10 cellular contexts compared by ENCODE assay signal in the genomic region with DNA sequence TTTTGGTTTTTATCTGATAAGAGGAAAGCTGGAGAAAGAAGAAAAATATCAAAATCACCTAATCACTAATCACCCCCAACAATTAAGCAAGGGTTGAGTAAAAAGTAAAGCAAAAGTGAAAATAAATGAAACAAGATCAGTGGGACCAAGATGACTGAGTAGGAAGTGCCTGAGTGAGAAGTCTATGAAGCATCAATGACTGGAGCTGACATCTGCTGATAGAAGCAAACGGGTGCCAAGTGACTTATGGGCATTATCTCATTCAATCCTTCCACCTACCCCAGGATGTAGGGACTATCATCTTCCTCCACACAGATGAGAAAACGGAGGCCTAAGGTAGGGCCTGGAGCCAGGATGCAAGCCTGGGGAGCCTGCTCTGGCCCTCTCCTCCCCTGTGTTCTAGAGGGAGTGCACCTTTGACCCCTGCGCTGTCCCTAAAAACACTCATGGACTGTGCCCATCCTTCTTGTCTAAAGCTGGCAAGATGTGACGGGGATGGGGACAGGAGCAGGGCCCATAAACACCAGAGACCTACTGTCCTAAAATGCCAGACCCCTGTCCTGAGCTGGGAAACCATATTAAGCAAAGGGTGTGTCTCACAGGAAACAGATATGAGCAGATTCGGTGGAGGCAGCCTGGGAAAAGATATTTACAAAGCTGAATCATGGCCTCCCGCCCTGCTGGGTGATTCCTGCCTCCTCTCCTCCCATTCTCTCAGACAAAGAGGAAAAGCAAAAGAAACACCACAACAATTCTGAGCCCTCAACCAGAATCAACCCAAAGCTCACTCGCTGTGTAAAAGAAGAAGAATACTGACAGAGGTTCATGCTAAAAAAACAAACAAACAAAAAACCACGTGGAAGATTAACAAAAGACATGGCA.
A peak's percentile ranks its signal among the peaks of the same experiment; 100 is the strongest.
DNase-seq lines count a peak whose midpoint lies in the region; ATAC-seq and TF ChIP-seq lines count a peak whose summit lies in the region.
"Had no signal": no experiment of that assay in that cellular context is flagged by ENCODE, and none has a peak within 500 bp of the region (broad histone marks: within the 10 kb centered on the region; RNA-seq: fewer than 3 reads in every experiment).

No MANE protein-coding gene starts in this region.

- peak; percentile 82 for ATAC-seq in RWPE2 (ENCODE audit: low read depth)

- peaks cover 13% of the 10 kb centered on the region for H3K4me1 Mint-ChIP-seq in MCF 10A (ENCODE audit: insufficient read depth, unreplicated experiment)
- H3K4me1 Mint-ChIP-seq in endothelial cell (ENCODE audit: unreplicated experiment), result peaks cover 13% of the 10 kb centered on the region

- CTCF ChIA-PET in MCF 10A (lab: Yijun Ruan, JAX), result interaction anchor here (1.0 kb wide), 1 partner anchor 48 kb away, joined by 3 read pairs; no protein-coding TSS in a partner anchor

- no peak for TF ChIP-seq CTCF in MCF 10A (IDR thresholded peaks at IDR 0.05; ENCODE audit: unreplicated experiment)
- no peak for TF ChIP-seq CTCF in breast epithelium (IDR thresholded peaks at IDR 0.05)
- no peak for TF ChIP-seq CTCF in RWPE2 (IDR thresholded peaks at IDR 0.05; ENCODE audit: poor library complexity, severe bottlenecking)
- no peak for TF ChIP-seq CTCF in endothelial cell (IDR thresholded peaks at IDR 0.05; ENCODE audit: unreplicated experiment)

- BruUV-seq in MCF 10A (replicated peaks; lab: Mats Ljungman, UMichigan), result no TSS peak

- H3K36me3 ChIP-seq in breast epithelium (no peaks in the 10 kb centered on the region), RWPE2 (ENCODE audit: low read depth) (no peaks in the 10 kb centered on the region; the same call in 1 of the 2 replicates)

- H3K9me3 ChIP-seq in breast epithelium, result no peaks in the 10 kb centered on the region
- no peaks in the 10 kb centered on the region for H3K9me3 ChIP-seq in RWPE2 (ENCODE audit: severe bottlenecking)

- H3K27me3 ChIP-seq in breast epithelium, result no peaks in the 10 kb centered on the region
- H3K27me3 ChIP-seq in RWPE2 (ENCODE audit: insufficient read depth, poor library complexity, severe bottlenecking), result no peaks in the 10 kb centered on the region

- no peaks in the 10 kb centered on the region for H3K36me3 Mint-ChIP-seq in MCF 10A (ENCODE audit: insufficient read depth, unreplicated experiment)
- H3K36me3 Mint-ChIP-seq in endothelial cell (ENCODE audit: low read depth, unreplicated experiment), result no peaks in the 10 kb centered on the region

- intact Hi-C loops in MCF 10A (cut with micrococcal nuclease) (loop anchor here (5.0 kb wide), 1 partner anchor 158 kb away; no protein-coding TSS in a partner anchor), breast epithelium (cut with DNase I; ENCODE audit: low total_unique reads) (no loop called here)

- DNase-seq in MCF 10A (ENCODE audit: unreplicated experiment) (peak; percentile 16), breast epithelium (ENCODE audit: low spot score in 2 of 2) (no peak), RWPE2 (ENCODE audit: low spot score) (no peak), endothelial cell (ENCODE audit: low spot score) (no peak), stromal cell of bone marrow (ENCODE audit: low read depth) (peak; percentile 25), OCI-M2 (lab: John Stamatoyannopoulos, UW; ENCODE audit: unreplicated experiment) (no peak), NCI-H526 (lab: John Stamatoyannopoulos, UW) (no peak), NCI-H446 treated with DMSO at 0.1 percent for 48 hours (lab: John Stamatoyannopoulos, UW) (no peak)
- DNase-seq: C1 segment of cervical spinal cord, NCI-H446 had no signal

- H3K9me3 Mint-ChIP-seq in MCF 10A (ENCODE audit: unreplicated experiment), result no peaks in the 10 kb centered on the region
- no peaks in the 10 kb centered on the region for H3K9me3 Mint-ChIP-seq in endothelial cell (ENCODE audit: unreplicated experiment)

- H3K27ac Mint-ChIP-seq in MCF 10A (ENCODE audit: low read depth, unreplicated experiment) (peak overlapping the region; percentile 72), endothelial cell (ENCODE audit: unreplicated experiment) (peak overlapping the region; percentile 4)

- H3K27ac ChIP-seq in breast epithelium, result no peak overlapping the region
- H3K27ac ChIP-seq in RWPE2 (ENCODE audit: poor library complexity, severe bottlenecking), result no peak overlapping the region

- H3K27me3 Mint-ChIP-seq in MCF 10A (ENCODE audit: insufficient read depth, unreplicated experiment) (no peaks in the 10 kb centered on the region), endothelial cell (ENCODE audit: unreplicated experiment) (no peaks in the 10 kb centered on the region)

- POLR2A ChIA-PET in MCF 10A (lab: Yijun Ruan, JAX), result interaction anchor here (0.6 kb wide), 1 partner anchor 1401 kb away, joined by 3 read pairs; no protein-coding TSS in a partner anchor

- no peak overlapping the region for H3K4me3 Mint-ChIP-seq in MCF 10A (ENCODE audit: unreplicated experiment)
- no peak overlapping the region for H3K4me3 Mint-ChIP-seq in endothelial cell (ENCODE audit: unreplicated experiment)

- H3K4me1 ChIP-seq in breast epithelium, result no peaks in the 10 kb centered on the region
- peaks cover 9% of the 10 kb centered on the region for H3K4me1 ChIP-seq in RWPE2 (ENCODE audit: insufficient read depth, poor library complexity, severe bottlenecking)

- H3K4me3 ChIP-seq in breast epithelium, result no peak overlapping the region
- no peak overlapping the region for H3K4me3 ChIP-seq in RWPE2 (ENCODE audit: severe bottlenecking)

- no peak for TF ChIP-seq POLR2A in breast epithelium (IDR thresholded peaks at IDR 0.05)

Comparison
In these comparisons a context has a peak if more than half of its experiments do, and no peak if none do; other contexts are left out.
1. DNase-seq: peak in MCF 10A (single experiment) and stromal cell of bone marrow (single experiment); none in breast epithelium (0 of 2), RWPE2 (single experiment), endothelial cell (single experiment), OCI-M2 (single experiment), NCI-H526 (0 of 2) and NCI-H446 treated with DMSO at 0.1 percent for 48 hours (single experiment).